Comparison of ENCODE assay signal across 13 cellular contexts in the genomic region with DNA sequence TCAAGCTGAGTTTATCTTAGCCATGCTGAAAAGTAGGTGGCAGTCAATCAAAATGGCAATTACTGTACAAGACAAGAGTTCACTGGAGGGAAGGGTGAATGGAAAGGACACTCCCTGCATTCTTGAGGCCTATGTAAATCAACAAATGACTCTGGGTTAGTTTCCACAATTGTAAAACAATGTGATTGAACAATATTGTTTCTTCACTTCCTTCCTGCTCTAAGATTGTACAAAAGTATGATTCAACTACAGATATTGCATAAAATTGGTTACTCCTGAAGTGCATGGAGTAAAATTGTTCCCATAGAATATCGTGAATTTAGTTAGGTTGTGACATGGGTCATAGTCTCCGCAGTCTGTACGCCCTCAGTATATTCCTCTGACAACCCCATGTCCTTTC.
DNase-seq lines count a peak whose midpoint lies in the region; ATAC-seq and TF ChIP-seq lines count a peak whose summit lies in the region.
"Had no signal": no experiment of that assay in that cellular context is flagged by ENCODE, and none has a peak within 500 bp of the region (broad histone marks: within the 10 kb centered on the region; RNA-seq: fewer than 3 reads in every experiment).

No MANE protein-coding gene starts in this region.

- H3K27me3 ChIP-seq in A673 (replicated peaks; ENCODE audit: insufficient read depth, low read depth, low read length, poor library complexity) (no peaks in the 10 kb centered on the region), brain microvascular endothelial cell (replicated peaks) (no peaks in the 10 kb centered on the region), left lung (no peaks in the 10 kb centered on the region), BE2C (no peaks in the 10 kb centered on the region), Karpas-422 (ENCODE audit: low read length) (no peaks in the 10 kb centered on the region)

- H3K4me1 ChIP-seq in A673 (ENCODE audit: insufficient read depth, low read length, poor library complexity, severe bottlenecking) (no peaks in the 10 kb centered on the region), left lung (peaks cover 0 to 55% of the 10 kb centered on the region in 2 donors), BE2C (no peaks in the 10 kb centered on the region), Karpas-422 (ENCODE audit: low read length) (peaks cover 5% of the 10 kb centered on the region; the same call in 1 of the 2 replicates)
- H3K4me1 ChIP-seq: prostate gland had no signal

- TF ChIP-seq CTCF in A673 (conservative IDR thresholded peaks at IDR 0.05; ENCODE audit: low read depth, low read length) (no peak), brain microvascular endothelial cell (IDR thresholded peaks at IDR 0.05; ENCODE audit: low read depth, low read length, missing control alignments) (no peak), left lung (IDR thresholded peaks at IDR 0.05) (no peak), BE2C (IDR thresholded peaks at IDR 0.05; ENCODE audit: low read depth, low read length) (no peak)

- no peak overlapping the region for H3K4me2 ChIP-seq in Karpas-422 (ENCODE audit: low read depth, low read length, poor library complexity, severe bottlenecking)
- H3K4me2 ChIP-seq: GM23338 had no signal

- no peaks in the 10 kb centered on the region for H3K9me2 ChIP-seq in Karpas-422 (replicated peaks; ENCODE audit: insufficient read depth, low read length)

- ATAC-seq in left lung (peak; percentile 74), GM19035 (IDR thresholded peaks at IDR 0.05; ENCODE audit: unreplicated experiment) (no peak)
- ATAC-seq: GM23338 had no signal

- no peak overlapping the region for H3K27ac ChIP-seq in A673 (ENCODE audit: low read depth, low read length, poor library complexity, severe bottlenecking)
- H3K27ac ChIP-seq in brain microvascular endothelial cell, result peak overlapping the region; percentile 40
- H3K27ac ChIP-seq in left lung, result peak overlapping the region in 1 of 2 donors; percentile 86
- H3K27ac ChIP-seq in Karpas-422 (ENCODE audit: low read length), result no peak overlapping the region
- H3K27ac ChIP-seq: prostate gland had no signal

- intact Hi-C loops in A673 (cut with micrococcal nuclease; ENCODE audit: unreplicated experiment) (no loop called here), left lung (cut with DNase I) (no loop called here)

- BruUV-seq in A673 (replicated peaks; lab: Mats Ljungman, UMichigan), result no TSS peak

- H3K36me3 ChIP-seq in A673 (ENCODE audit: insufficient read depth, low read length, poor library complexity, severe bottlenecking), result no peaks in the 10 kb centered on the region
- no peaks in the 10 kb centered on the region for H3K36me3 ChIP-seq in brain microvascular endothelial cell (replicated peaks)
- no peaks in the 10 kb centered on the region for H3K36me3 ChIP-seq in left lung
- no peaks in the 10 kb centered on the region for H3K36me3 ChIP-seq in BE2C
- no peaks in the 10 kb centered on the region for H3K36me3 ChIP-seq in Karpas-422 (ENCODE audit: insufficient read depth, low read length)
- H3K36me3 ChIP-seq: prostate gland had no signal

- peak; percentile 23 for DNase-seq in A673 (ENCODE audit: low spot score)
- peak; percentile 48 for DNase-seq in HT-29 (ENCODE audit: low spot score)
- peak; percentile 43 for DNase-seq in brain microvascular endothelial cell
- no peak for DNase-seq in left lung
- no peak for DNase-seq in BE2C
- DNase-seq in Karpas-422, result no peak
- DNase-seq in activated effector memory CD4-positive, alpha-beta T cell treated with Interleukin-2 at 50 U/mL for 16 hours, result no peak
- DNase-seq: activated CD4-positive, CD25-positive, alpha-beta regulatory T cell; CD4-positive, alpha-beta T cell; NCI-H82 had no signal

- no peaks in the 10 kb centered on the region for H3K9me3 ChIP-seq in A673 (ENCODE audit: low read depth, low read length, poor library complexity, severe bottlenecking)
- no peaks in the 10 kb centered on the region for H3K9me3 ChIP-seq in left lung
- no peaks in the 10 kb centered on the region for H3K9me3 ChIP-seq in BE2C
- H3K9me3 ChIP-seq in Karpas-422 (ENCODE audit: low read length), result no peaks in the 10 kb centered on the region
- H3K9me3 ChIP-seq: prostate gland had no signal

- POLR2A ChIA-PET in A673 (lab: Charles Lee; ENCODE audit: low non-redundant PET), result interaction anchor here (0.5 kb wide), 1 partner anchor 379 kb away, joined by 3 read pairs; no protein-coding TSS in a partner anchor

- H2AFZ ChIP-seq in Karpas-422 (ENCODE audit: low read length), result no peak overlapping the region
- H2AFZ ChIP-seq: GM23338 had no signal

- no peaks in the 10 kb centered on the region for H3K79me2 ChIP-seq in Karpas-422 (ENCODE audit: low read length)

- in situ Hi-C loops in brain microvascular endothelial cell (cut with HindIII; ENCODE audit: low pct_ligation_motif_present, low sequenced_read_pairs), result no loop called here

- no peaks in the 10 kb centered on the region for H4K20me1 ChIP-seq in Karpas-422 (ENCODE audit: insufficient read depth, low read depth, low read length)

- H3K4me3 ChIP-seq in A673 (ENCODE audit: low read depth, low read length, poor library complexity, severe bottlenecking) (no peak overlapping the region), brain microvascular endothelial cell (ENCODE audit: low read depth, low read length) (no peak overlapping the region), left lung (no peak overlapping the region), BE2C (ENCODE audit: low read depth, low read length) (no peak overlapping the region), Karpas-422 (ENCODE audit: low read length) (no peak overlapping the region)
- H3K4me3 ChIP-seq: GM23338, prostate gland had no signal

- no peak overlapping the region for H3K9ac ChIP-seq in Karpas-422 (ENCODE audit: low read length)

- CTCF ChIA-PET in A673 (lab: Charles Lee), result no interaction called here

Comparison
In these comparisons a context has a peak if more than half of its experiments do, and no peak if none do; other contexts are left out.
1. DNase-seq: peak in A673 (single experiment), HT-29 (single experiment) and brain microvascular endothelial cell (single experiment); none in left lung (0 of 2), BE2C (single experiment), Karpas-422 (single experiment) and activated effector memory CD4-positive, alpha-beta T cell treated with Interleukin-2 at 50 U/mL for 16 hours (single experiment).